ENCODE assay signal across 27 cellular contexts in the genomic region with DNA sequence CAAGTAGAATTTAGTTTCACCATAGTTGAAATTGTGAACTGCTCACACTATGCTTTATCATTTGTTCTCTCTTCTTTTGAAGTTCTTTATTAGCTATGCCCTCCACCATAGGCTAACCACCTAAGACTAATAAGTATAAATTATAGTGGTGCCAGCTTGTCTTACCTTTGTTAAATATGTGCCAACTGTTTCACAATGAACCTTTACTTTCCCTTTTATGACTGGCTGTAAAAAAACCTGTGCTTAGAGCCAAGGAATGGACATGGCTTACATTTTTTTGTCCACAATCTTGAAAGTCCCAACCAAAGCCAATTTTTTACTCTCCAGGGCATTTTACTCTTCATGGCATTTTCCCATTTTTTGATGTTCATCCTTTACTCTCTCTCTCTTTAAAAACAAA.
"Had no signal": no experiment of that assay in that cellular context is flagged by ENCODE, and none has a peak within 500 bp of the region (broad histone marks: within the 10 kb centered on the region; RNA-seq: fewer than 3 reads in every experiment).

No MANE protein-coding gene starts in this region.

- ATAC-seq: activated CD4-positive, CD25-positive, alpha-beta regulatory T cell treated with anti-CD3 and anti-CD28 coated beads, Interleukin-2, amount 50 U/mL, for 24 hours; activated CD8-positive, alpha-beta T cell treated with anti-CD3 and anti-CD28 coated beads, Interleukin-2, amount 10 ng/mL, durations not matched to agents 7 days and 5 days had no signal

- H3K27me3 Mint-ChIP-seq: activated naive CD8-positive, alpha-beta T cell had no signal

- H3K4me3 ChIP-seq: Peyer's patch, SJCRH30 had no signal

- H3K36me3 ChIP-seq: brain microvascular endothelial cell, Peyer's patch, SJCRH30 had no signal

- H3K4me3 Mint-ChIP-seq: activated CD8-positive, alpha-beta T cell treated with anti-CD3 and anti-CD28 coated beads, Interleukin-2, amount 10 ng/mL, durations not matched to agents 7 days and 5 days; activated naive CD8-positive, alpha-beta T cell had no signal

- H3K9me3 ChIP-seq: Peyer's patch, SJCRH30, SK-N-SH had no signal

- H3K27ac Mint-ChIP-seq: activated CD8-positive, alpha-beta T cell treated with anti-CD3 and anti-CD28 coated beads, Interleukin-2, amount 10 ng/mL, durations not matched to agents 7 days and 5 days; activated naive CD8-positive, alpha-beta T cell had no signal

- DNase-seq: activated CD4-positive, alpha-beta T cell treated with anti-CD3 and anti-CD28 coated beads for 4 hours; activated CD4-positive, alpha-beta T cell treated with anti-CD3 and anti-CD28 coated beads, Interleukin-2, amount 50 U/mL, for 4 hours; activated CD8-positive, alpha-beta memory T cell treated with anti-CD3 and anti-CD28 coated beads, Interleukin-2, amount 50 U/mL, for 48 hours; activated CD8-positive, alpha-beta T cell treated with anti-CD3 and anti-CD28 coated beads, Interleukin-2, amount 10 ng/mL, durations not matched to agents 7 days and 5 days; activated effector memory CD4-positive, alpha-beta T cell treated with Interleukin-2 at 50 U/mL for 16 hours; activated naive CD4-positive, alpha-beta T cell treated with Interleukin-2 at 50 U/mL for 16 hours; activated T-cell treated with anti-CD3 and anti-CD28 coated beads, Interleukin-2, amount 50 U/mL, for 1 hour; amygdala; brain microvascular endothelial cell; cerebellar nuclear complex; Kasumi-1; KBM-7; MM.1S; NCI-H1105; NCI-H1436; NCI-H1694 treated with DMSO at 0.1 percent for 48 hours; NCI-H2081; NCI-H446; NCI-H524; NCI-H748 treated with DMSO at 0.1 percent for 48 hours; Peyer's patch; Right ventricle myocardium superior; SJCRH30; SK-N-SH; T-helper 1 cell had no signal

- H3K4me1 ChIP-seq: Peyer's patch, SJCRH30 had no signal
